In the genomic region with DNA sequence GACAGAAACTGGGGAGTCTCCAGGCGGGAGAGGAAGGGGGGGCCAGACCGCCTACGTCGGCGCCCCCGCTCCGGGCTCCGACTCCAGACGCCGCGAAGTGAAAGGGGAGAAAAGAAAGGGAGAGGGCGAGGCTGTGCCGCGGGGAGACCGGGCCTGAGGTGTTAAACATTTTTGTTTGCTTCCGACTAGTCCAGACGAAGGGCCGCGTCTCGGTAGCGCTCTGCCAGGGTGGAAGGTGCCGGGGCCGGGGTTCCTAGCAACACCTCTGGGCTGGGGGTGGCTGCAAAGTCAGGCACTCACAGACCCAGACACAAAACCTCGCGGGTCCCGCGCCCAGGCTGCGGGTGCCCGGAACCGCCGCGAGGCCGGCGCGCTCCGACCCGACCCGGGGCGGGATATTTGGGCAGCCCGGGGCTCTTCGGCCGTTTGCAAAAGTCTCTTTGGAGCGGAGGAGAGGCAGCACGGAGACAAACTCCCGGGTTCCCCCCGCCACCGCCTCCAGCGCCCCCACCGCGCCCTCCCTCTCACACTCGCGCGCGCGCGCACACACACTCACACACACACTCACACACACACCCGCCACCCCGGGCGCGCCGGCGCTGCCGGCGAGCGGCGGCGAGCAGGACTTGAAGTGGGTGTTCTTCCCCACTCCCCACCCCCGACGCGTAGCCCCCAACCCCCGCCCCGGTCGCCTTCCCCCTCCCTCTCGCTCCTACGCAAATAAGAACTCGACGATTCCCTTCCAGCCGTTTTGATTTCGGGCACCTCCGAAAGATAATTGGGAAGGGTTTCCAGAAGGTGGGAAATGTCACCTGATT, we compare ENCODE assay signal across 8 cellular contexts. TPM values are rescaled to one million over a fixed set of nuclear protein-coding genes. Genes with fewer than 3 reads are reported as not detected.
DNase-seq lines count a peak whose midpoint lies in the region; ATAC-seq and TF ChIP-seq lines count a peak whose summit lies in the region.
"Had no signal": no experiment of that assay in that cellular context is flagged by ENCODE, and none has a peak within 500 bp of the region (broad histone marks: within the 10 kb centered on the region; RNA-seq: fewer than 3 reads in every experiment).

No MANE protein-coding gene starts in this region.

- intact Hi-C loops in left ventricle myocardium inferior (cut with micrococcal nuclease): loop anchor here (5.0 to 10.0 kb wide), 2 partner anchors 395 to 737 kb away; no protein-coding TSS in a partner anchor

- H3K36me3 Mint-ChIP-seq in activated naive CD8-positive, alpha-beta T cell treated with anti-CD3 and anti-CD28 coated beads for 36 hours: no peaks in the 10 kb centered on the region
- H3K36me3 Mint-ChIP-seq in progenitor cell of endocrine pancreas (ENCODE audit: insufficient read depth): no peaks in the 10 kb centered on the region

- peak overlapping the region; percentile 21 for H3K27ac Mint-ChIP-seq in activated naive CD8-positive, alpha-beta T cell treated with anti-CD3 and anti-CD28 coated beads for 36 hours
- H3K27ac Mint-ChIP-seq in progenitor cell of endocrine pancreas: peak overlapping the region; percentile 88

- TF ChIP-seq CTCF in GM13977 (IDR thresholded peaks at IDR 0.05; ENCODE audit: extremely low read depth, insufficient read depth, missing control alignments): no peak
- TF ChIP-seq CTCF in left ventricle myocardium inferior (IDR thresholded peaks at IDR 0.05; ENCODE audit: borderline replicate concordance): no peak
- no peak for TF ChIP-seq CTCF in progenitor cell of endocrine pancreas (IDR thresholded peaks at IDR 0.05; ENCODE audit: unreplicated experiment)

- H3K4me1 Mint-ChIP-seq in activated naive CD8-positive, alpha-beta T cell treated with anti-CD3 and anti-CD28 coated beads for 36 hours: peaks cover 24% of the 10 kb centered on the region
- H3K4me1 Mint-ChIP-seq in progenitor cell of endocrine pancreas (ENCODE audit: low read depth): peaks cover 32% of the 10 kb centered on the region

- H3K9me3 ChIP-seq in left ventricle myocardium inferior (replicated peaks): no peaks in the 10 kb centered on the region

- H3K27me3 Mint-ChIP-seq in activated naive CD8-positive, alpha-beta T cell treated with anti-CD3 and anti-CD28 coated beads for 36 hours: peaks cover 76% of the 10 kb centered on the region
- peaks cover 31% of the 10 kb centered on the region for H3K27me3 Mint-ChIP-seq in progenitor cell of endocrine pancreas

- H3K4me3 Mint-ChIP-seq in activated naive CD8-positive, alpha-beta T cell treated with anti-CD3 and anti-CD28 coated beads for 36 hours: peak overlapping the region; percentile 87
- H3K4me3 Mint-ChIP-seq in progenitor cell of endocrine pancreas (ENCODE audit: low read depth): peak overlapping the region; percentile 85

- no peaks in the 10 kb centered on the region for H3K9me3 Mint-ChIP-seq in activated naive CD8-positive, alpha-beta T cell treated with anti-CD3 and anti-CD28 coated beads for 36 hours
- H3K9me3 Mint-ChIP-seq in progenitor cell of endocrine pancreas (ENCODE audit: low read depth): no peaks in the 10 kb centered on the region

- H3K36me3 ChIP-seq in left ventricle myocardium inferior: no peaks in the 10 kb centered on the region

- H3K27me3 ChIP-seq in left ventricle myocardium inferior (ENCODE audit: low read depth): peaks cover 20% of the 10 kb centered on the region

- in situ Hi-C loops in GM13977 (cut with MboI; ENCODE audit: low pct_unique_long_range_greater_than_20kb, low sequenced_read_pairs, unreplicated experiment): no loop called here

- DNase-seq in GM13977 (ENCODE audit: low spot score): peak; percentile 52
- peak; percentile 38 for DNase-seq in NCI-H460 (ENCODE audit: extremely low read depth, low read depth)
- DNase-seq in activated naive CD8-positive, alpha-beta T cell treated with anti-CD3 and anti-CD28 coated beads for 36 hours: peak; percentile 21
- peak; percentile 71 for DNase-seq in left ventricle myocardium inferior
- peak; percentile 39 for DNase-seq in progenitor cell of endocrine pancreas (ENCODE audit: low spot score, unreplicated experiment)
- no peak for DNase-seq in MV-4-11 (lab: John Stamatoyannopoulos, UW)

- ATAC-seq in HG03045 (IDR thresholded peaks at IDR 0.05; ENCODE audit: unreplicated experiment): no peak

- H3K4me3 ChIP-seq in left ventricle myocardium inferior: peak overlapping the region; percentile 83

- H3K27ac ChIP-seq in left ventricle myocardium inferior (replicated peaks): peak overlapping the region; percentile 83

- peaks cover 40% of the 10 kb centered on the region for H3K4me1 ChIP-seq in left ventricle myocardium inferior

RNA-seq across cellular contexts. Expression of a gene that starts 0.6 kb away (rescaled TPM):
- 71.1 and 84.8 TPM in 2 replicates for total RNA-seq in NCI-H460 (2014; rRNA removed; shearing (Covaris generic))
- 8.3 and 12.4 TPM in 2 replicates for polyA plus RNA-seq in NCI-H460 (2014; cell fraction: nucleus; rRNA removed)
- total RNA-seq in activated naive CD8-positive, alpha-beta T cell treated with anti-CD3 and anti-CD28 coated beads for 36 hours: under 1 TPM; 0.10 to 0.22 TPM
- total RNA-seq in left ventricle myocardium inferior (2.0 TPM), progenitor cell of endocrine pancreas (1.7 and 2.3 TPM in 2 replicates)
- total RNA-seq: activated CD8-positive, alpha-beta memory T cell treated with anti-CD3 and anti-CD28 coated beads for 36 hours had no signal

Comparison
In these comparisons a context has a peak if more than half of its experiments do, and no peak if none do; other contexts are left out.
1. RNA of a gene that starts 0.6 kb away (total RNA-seq): 71.1 to 84.8 TPM in NCI-H460; 2.0 TPM in left ventricle myocardium inferior (single experiment), 1.7 to 2.3 TPM in progenitor cell of endocrine pancreas and 0.10 to 0.22 TPM in activated naive CD8-positive, alpha-beta T cell treated with anti-CD3 and anti-CD28 coated beads for 36 hours; every median in the first group is over 10 times any median in the second.